ENCODE assay signal across 1 cellular context in the genomic region with DNA sequence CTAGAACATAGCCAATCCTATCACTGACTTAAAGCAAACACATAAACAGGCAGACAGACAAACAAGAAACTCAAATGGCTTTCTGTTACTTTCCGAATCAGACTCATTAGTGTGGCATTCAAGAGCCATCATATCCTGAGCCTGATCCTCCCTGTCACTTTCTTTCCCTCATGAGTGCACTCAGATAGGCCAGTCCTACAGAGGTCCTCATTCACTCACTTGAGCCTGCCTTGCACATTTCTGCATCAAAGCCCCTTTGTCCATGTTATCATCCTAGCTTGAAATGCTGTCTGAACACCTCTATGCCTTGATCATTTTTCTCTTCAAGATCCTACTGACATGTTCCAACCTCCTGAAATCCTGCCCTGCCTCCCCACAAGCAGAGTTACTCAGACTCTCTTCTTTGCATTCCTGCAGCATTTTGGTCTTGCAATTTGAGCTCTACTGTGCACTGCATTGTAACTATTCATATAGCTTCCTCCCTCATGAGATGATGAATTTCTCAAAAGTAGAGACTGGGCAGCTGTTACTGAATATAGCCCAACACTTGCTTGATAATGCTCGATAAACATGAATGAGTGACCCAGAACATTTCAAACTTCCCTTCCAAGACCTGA.
TF ChIP-seq lines count a peak whose summit lies in the region.

No MANE protein-coding gene starts in this region.

TF ChIP-seq in HEK293T, 16 proteins besides CTCF, POLR2A, EP300 and RAD21 (continued from another document):
- TF ChIP-seq CTBP1 (IDR thresholded peaks at IDR 0.05; ENCODE audit: borderline replicate concordance) = no peak
- no peak for TF ChIP-seq FOXM1 (IDR thresholded peaks at IDR 0.05; ENCODE audit: borderline replicate concordance)
